In the genomic region with DNA sequence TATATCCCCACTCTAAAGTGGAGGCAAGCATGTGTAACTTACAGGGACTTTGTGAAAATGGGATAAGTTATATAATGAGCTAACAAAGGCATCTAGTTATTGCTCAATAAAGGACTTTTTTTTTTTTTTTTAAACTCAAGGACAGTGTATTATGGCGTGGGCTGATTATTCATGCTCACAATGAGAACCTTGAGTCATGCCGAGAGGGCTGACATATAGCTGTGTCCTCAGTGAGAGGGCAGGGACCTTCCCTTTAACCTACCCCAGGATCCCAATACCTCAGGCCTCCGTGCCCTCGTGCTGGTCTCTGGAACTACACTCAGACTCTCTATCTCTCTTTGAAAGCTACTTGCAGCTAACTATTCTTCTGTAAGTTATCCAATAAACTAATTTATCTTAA, we compare ENCODE assay signal across 9 cellular contexts.
A peak's percentile ranks its signal among the peaks of the same experiment; 100 is the strongest.
DNase-seq lines count a peak whose midpoint lies in the region; FAIRE-seq and TF ChIP-seq lines count a peak whose summit lies in the region.
"Had no signal": no experiment of that assay in that cellular context is flagged by ENCODE, and none has a peak within 500 bp of the region (broad histone marks: within the 10 kb centered on the region; RNA-seq: fewer than 3 reads in every experiment).

No MANE protein-coding gene starts in this region.

- H3K36me3 Mint-ChIP-seq in mesothelial cell of epicardium, result peaks cover 3% of the 10 kb centered on the region

- FAIRE-seq in GM12891 (lab: Jason Lieb, UNC) (no peak), H54 (lab: Jason Lieb, UNC) (no peak), GM19239 (lab: Jason Lieb, UNC) (no peak)

- no peak overlapping the region for H3K4me3 Mint-ChIP-seq in mesothelial cell of epicardium

- H3K4me1 Mint-ChIP-seq in mesothelial cell of epicardium, result no peaks in the 10 kb centered on the region

- peaks cover 32% of the 10 kb centered on the region for H3K27me3 ChIP-seq in OCI-LY3 (ENCODE audit: low read depth, low read length)
- H3K27me3 ChIP-seq: thyroid gland had no signal

- H3K79me2 ChIP-seq in OCI-LY3 (ENCODE audit: low read length), result no peaks in the 10 kb centered on the region

- DNase-seq in GM12891 (ENCODE audit: insufficient read length, low spot score) (no peak), epithelial cell of prostate (ENCODE audit: low read depth, low spot score) (peak; percentile 22), H54 (ENCODE audit: insufficient read length, low spot score) (no peak), pons (ENCODE audit: low spot score) (no peak), mesothelial cell of epicardium (ENCODE audit: low spot score in 2 of 2, unreplicated experiment in 2 of 2) (no peak), GM19239 (ENCODE audit: insufficient read length, low spot score) (no peak)
- DNase-seq in stimulated activated CD4-positive, alpha-beta T cell treated with anti-CD3 and anti-CD28 coated beads, Interleukin-4, amount 100 ng/mL, for 48 hours (ENCODE audit: low read depth in 2 of 2), result peak; percentile 43 to 65
- DNase-seq: thyroid gland had no signal

- no peaks in the 10 kb centered on the region for H3K27me3 Mint-ChIP-seq in mesothelial cell of epicardium (ENCODE audit: low read depth)

- TF ChIP-seq CTCF in OCI-LY3 (IDR thresholded peaks at IDR 0.05; ENCODE audit: low read depth, low read length) (no peak), mesothelial cell of epicardium (IDR thresholded peaks at IDR 0.05; ENCODE audit: unreplicated experiment) (no peak)

- H2AFZ ChIP-seq in OCI-LY3 (ENCODE audit: low read depth, low read length), result no peak overlapping the region

- peak overlapping the region; percentile 22 for H3K4me2 ChIP-seq in OCI-LY3 (ENCODE audit: low read length)

- H3K27ac Mint-ChIP-seq in mesothelial cell of epicardium, result no peak overlapping the region

- TF ChIP-seq POLR2A in GM12891 (IDR thresholded peaks at IDR 0.05; ENCODE audit: low read depth, low read length) (no peak), H54 (IDR thresholded peaks at IDR 0.05; ENCODE audit: low read depth, low read length) (no peak)

- H4K20me1 ChIP-seq in OCI-LY3 (ENCODE audit: insufficient read depth, low read length), result no peaks in the 10 kb centered on the region

- H3K9me3 Mint-ChIP-seq in mesothelial cell of epicardium, result peaks cover 20% of the 10 kb centered on the region

- H3K4me3 ChIP-seq in OCI-LY3 (ENCODE audit: low read length), result no peak overlapping the region
- H3K4me3 ChIP-seq: thyroid gland had no signal

- H3K4me1 ChIP-seq in OCI-LY3 (ENCODE audit: low read length), result peaks cover 37% of the 10 kb centered on the region

- H3K27ac ChIP-seq in OCI-LY3 (ENCODE audit: low read length) (no peak overlapping the region), epithelial cell of prostate (no peak overlapping the region)
- H3K27ac ChIP-seq: thyroid gland had no signal

- no peak overlapping the region for H3K9ac ChIP-seq in OCI-LY3 (ENCODE audit: low read length)

- peaks cover 18% of the 10 kb centered on the region for H3K36me3 ChIP-seq in OCI-LY3 (replicated peaks; ENCODE audit: low read depth, low read length)
- H3K36me3 ChIP-seq: thyroid gland had no signal

- H3K9me3 ChIP-seq in OCI-LY3 (ENCODE audit: insufficient read depth, low read length), result peaks cover 16% of the 10 kb centered on the region
- H3K9me3 ChIP-seq: thyroid gland had no signal

TF ChIP-seq in GM12891, 5 proteins besides CTCF, POLR2A, EP300 and RAD21:
- TF ChIP-seq SPI1 (IDR thresholded peaks at IDR 0.05; ENCODE audit: low read depth, low read length) (no peak), POU2F2 (IDR thresholded peaks at IDR 0.05; ENCODE audit: low read depth, low read length) (0 out of 2 replicates have a peak, but pooled peaks have one; percentile 32)

Comparison
In these comparisons a context has a peak if more than half of its experiments do, and no peak if none do; other contexts are left out.
1. DNase-seq: peak in epithelial cell of prostate (single experiment) and stimulated activated CD4-positive, alpha-beta T cell treated with anti-CD3 and anti-CD28 coated beads, Interleukin-4, amount 100 ng/mL, for 48 hours (2 of 2); none in GM12891 (single experiment), H54 (single experiment), pons (single experiment), mesothelial cell of epicardium (0 of 2) and GM19239 (single experiment).